In the genomic region with DNA sequence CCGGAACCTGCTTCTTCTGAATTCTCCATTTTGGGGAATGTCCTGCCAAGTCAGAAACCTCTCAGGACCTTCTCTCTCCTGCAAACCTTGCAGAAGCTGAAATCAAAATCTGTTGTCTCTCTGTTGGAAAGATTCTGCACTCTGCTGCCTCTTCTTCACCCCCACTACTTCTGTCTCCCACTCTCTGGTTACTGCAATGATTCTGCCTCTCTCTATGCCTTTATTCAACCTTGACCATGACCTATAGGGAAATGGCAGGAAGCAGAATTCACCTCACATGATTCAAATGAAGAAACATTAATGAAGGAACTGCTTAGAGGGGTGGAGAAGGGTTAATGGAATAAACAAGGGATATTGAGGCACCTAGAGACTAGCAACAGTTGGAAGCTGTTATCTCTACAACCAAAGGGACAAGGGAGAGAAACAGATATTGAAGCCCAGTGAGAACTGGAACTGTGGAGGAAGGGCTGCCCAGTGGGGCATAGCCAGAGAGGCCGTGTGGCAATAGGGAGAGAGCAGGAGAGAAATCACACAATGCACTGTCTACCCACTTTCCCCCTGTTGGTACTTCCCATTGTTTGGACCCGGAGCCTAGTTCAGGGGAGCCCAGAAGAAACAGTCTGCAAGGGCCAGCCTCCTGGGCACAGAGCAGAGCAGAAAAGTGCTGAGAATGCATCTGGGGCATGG, we compare ENCODE assay signal across 18 cellular contexts.
"Had no signal": no experiment of that assay in that cellular context is flagged by ENCODE, and none has a peak within 500 bp of the region (broad histone marks: within the 10 kb centered on the region; RNA-seq: fewer than 3 reads in every experiment).

No MANE protein-coding gene starts in this region.

- H3K27me3 ChIP-seq: brain microvascular endothelial cell, heart left ventricle, neutrophil, right atrium auricular region, suprapubic skin, upper lobe of left lung had no signal

- H3K36me3 ChIP-seq: brain microvascular endothelial cell, heart left ventricle, neutrophil, right atrium auricular region, suprapubic skin, upper lobe of left lung had no signal

- H3K27ac Mint-ChIP-seq: activated naive CD8-positive, alpha-beta T cell treated with anti-CD3 and anti-CD28 coated beads, Interleukin-2, amount 10 ng/mL, durations not matched to agents 7 days and 5 days; activated T-helper 2 cell treated with anti-CD3 and anti-CD28 coated beads, Interferon-gamma antibody, Interleukin-2, Interleukin-4, amounts not matched to agents 10 μg/mL and 5 μg/mL and 100 μg/mL, durations not matched to agents 14 hours and 24 hours and 36 hours had no signal

- DNase-seq: activated CD4-positive, CD25-positive, alpha-beta regulatory T cell treated with anti-CD3 and anti-CD28 coated beads, Interleukin-2, amount 50 U/mL, for 72 hours; activated naive CD8-positive, alpha-beta T cell treated with anti-CD3 and anti-CD28 coated beads, Interleukin-2, amount 10 ng/mL, durations not matched to agents 7 days and 5 days; brain microvascular endothelial cell; cortex of kidney; foreskin melanocyte; heart left ventricle; left colon; stimulated activated CD4-positive, alpha-beta T cell treated with anti-CD3 and anti-CD28 coated beads, Interleukin-15, amount 100 ng/mL, for 24 hours; stimulated activated CD4-positive, alpha-beta T cell treated with anti-CD3 and anti-CD28 coated beads, Interleukin-4, amount 100 ng/mL, for 1 hour; stimulated activated naive CD8-positive, alpha-beta T cell treated with anti-CD3 and anti-CD28 coated beads, Interleukin-15, Interleukin-2, amounts not matched to agents 100 U/mL and 50 U/mL, for 24 hours; upper lobe of left lung had no signal

- H3K9me3 ChIP-seq: heart left ventricle, neutrophil, right atrium auricular region, suprapubic skin, upper lobe of left lung had no signal

- H3K4me3 Mint-ChIP-seq: activated naive CD8-positive, alpha-beta T cell treated with anti-CD3 and anti-CD28 coated beads, Interleukin-2, amount 10 ng/mL, durations not matched to agents 7 days and 5 days had no signal

- H3K4me1 ChIP-seq: right atrium auricular region, suprapubic skin had no signal

- H3K9me3 Mint-ChIP-seq: activated naive CD8-positive, alpha-beta T cell treated with anti-CD3 and anti-CD28 coated beads, Interleukin-2, amount 10 ng/mL, durations not matched to agents 7 days and 5 days; activated T-helper 2 cell treated with anti-CD3 and anti-CD28 coated beads, Interferon-gamma antibody, Interleukin-2, Interleukin-4, amounts not matched to agents 10 μg/mL and 5 μg/mL and 100 μg/mL, durations not matched to agents 14 hours and 24 hours and 36 hours had no signal

- H3K4me3 ChIP-seq: heart left ventricle, lung, right atrium auricular region, skin epidermis, suprapubic skin, upper lobe of left lung had no signal

- H3K27ac ChIP-seq: brain microvascular endothelial cell, epithelial cell of prostate, heart left ventricle, neutrophil, right atrium auricular region, skin epidermis, suprapubic skin, upper lobe of left lung had no signal

- ATAC-seq: heart left ventricle; left colon; stimulated activated naive CD8-positive, alpha-beta T cell treated with anti-CD3 and anti-CD28 coated beads, Interleukin-15, Interleukin-2, amounts not matched to agents 100 U/mL and 50 U/mL, for 24 hours had no signal
